In genomic region chr20:50112512-50113419, GRCh38 we compare ENCODE assay signal across 1 cellular context.
TF ChIP-seq lines count a peak whose summit lies in the region.

UBE2V1 (minus strand) TSS chr20:50113150; CDS start chr20:50113128, 22 bp downstream.

TF ChIP-seq in HEK293, 187 proteins besides CTCF, POLR2A, EP300 and RAD21 (continued from another document):
- TF ChIP-seq ZBTB8A (tag by site-specific recombination; IDR thresholded peaks at IDR 0.05): peak; percentile 52; the same call in 1 of the 2 replicates
- TF ChIP-seq KLF8 (tag by site-specific recombination; IDR thresholded peaks at IDR 0.05): 0 out of 2 replicates have a peak, but pooled peaks have one; percentile 9
- peak; percentile 87 for TF ChIP-seq ZBTB26 (tag by site-specific recombination; optimal IDR thresholded peaks at IDR 0.05)
- TF ChIP-seq EGR2 (tag by site-specific recombination; IDR thresholded peaks at IDR 0.05; ENCODE audit: low read depth): peak; percentile 59; the same call in 1 of the 2 replicates
- TF ChIP-seq ZBTB10 (tag by site-specific recombination; IDR thresholded peaks at IDR 0.05): 0 out of 2 replicates have a peak, but pooled peaks have one; percentile 53
- peak; percentile 53; the same call in 1 of the 2 replicates for TF ChIP-seq ZNF366 (tag by site-specific recombination; conservative IDR thresholded peaks at IDR 0.05)
- peak; percentile 59; the same call in 1 of the 2 replicates for TF ChIP-seq ZNF341 (tag by site-specific recombination; IDR thresholded peaks at IDR 0.05; ENCODE audit: low read depth)
- peak; percentile 14; the same call in 1 of the 2 replicates for TF ChIP-seq TCF7L2 (IDR thresholded peaks at IDR 0.05; ENCODE audit: borderline replicate concordance, low read depth, low read length)
- peak; percentile 89 for TF ChIP-seq GLIS2 (tag by site-specific recombination; IDR thresholded peaks at IDR 0.05)
- TF ChIP-seq YY1 (tag by site-specific recombination; IDR thresholded peaks at IDR 0.05): peak; percentile 63; the same call in 1 of the 2 replicates
- TF ChIP-seq ZNF776 (tag by site-specific recombination; IDR thresholded peaks at IDR 0.05; ENCODE audit: borderline replicate concordance): no peak
- TF ChIP-seq ZNF2 (tag by site-specific recombination; IDR thresholded peaks at IDR 0.05): peak; percentile 14; the same call in 1 of the 2 replicates
- TF ChIP-seq KLF10 (tag by site-specific recombination; IDR thresholded peaks at IDR 0.05): peak; percentile 26; the same call in 1 of the 2 replicates
- TF ChIP-seq ZBTB11 (tag by site-specific recombination; conservative IDR thresholded peaks at IDR 0.05; ENCODE audit: low read depth): peak; percentile 20; the same call in 1 of the 2 replicates
- TF ChIP-seq ZNF561 (tag by site-specific recombination; IDR thresholded peaks at IDR 0.05; ENCODE audit: borderline replicate concordance): peak; percentile 31; the same call in 1 of the 2 replicates
- no peak for TF ChIP-seq GLI4 (tag by site-specific recombination; IDR thresholded peaks at IDR 0.05)
- TF ChIP-seq IKZF3 (tag by site-specific recombination; IDR thresholded peaks at IDR 0.05): no peak
- TF ChIP-seq ZSCAN30 (tag by site-specific recombination; IDR thresholded peaks at IDR 0.05): peak; percentile 56; the same call in 1 of the 2 replicates
- TF ChIP-seq ZXDB (tag by site-specific recombination; IDR thresholded peaks at IDR 0.05): peak; percentile 32; the same call in 1 of the 2 replicates
- no peak for TF ChIP-seq ZNF449 (tag by site-specific recombination; IDR thresholded peaks at IDR 0.05)
- TF ChIP-seq ZBTB20 (tag by site-specific recombination; IDR thresholded peaks at IDR 0.05): peak; percentile 63
- TF ChIP-seq GLIS1 (tag by site-specific recombination; IDR thresholded peaks at IDR 0.05): peak; percentile 58; the same call in 1 of the 2 replicates
- TF ChIP-seq MYNN (tag by site-specific recombination; IDR thresholded peaks at IDR 0.05; ENCODE audit: borderline replicate concordance): no peak
- TF ChIP-seq ZNF530 (tag by site-specific recombination; IDR thresholded peaks at IDR 0.05; ENCODE audit: low read depth): no peak
- peak; percentile 30; the same call in 1 of the 2 replicates for TF ChIP-seq ZNF629 (tag by site-specific recombination; IDR thresholded peaks at IDR 0.05)
- TF ChIP-seq ZNF223 (tag by site-specific recombination; IDR thresholded peaks at IDR 0.05): no peak
- TF ChIP-seq ZNF335 (tag by site-specific recombination; conservative IDR thresholded peaks at IDR 0.05): peak; percentile 82
- peak; percentile 56; the same call in 1 of the 2 replicates for TF ChIP-seq YY2 (tag by site-specific recombination; IDR thresholded peaks at IDR 0.05)
- TF ChIP-seq ZIC2 (tag by site-specific recombination; IDR thresholded peaks at IDR 0.05): peak; percentile 42; the same call in 1 of the 2 replicates
- no peak for TF ChIP-seq ZNF555 (tag by site-specific recombination; conservative IDR thresholded peaks at IDR 0.05)
- peak; percentile 18; the same call in 1 of the 2 replicates for TF ChIP-seq ZNF692 (tag by site-specific recombination; IDR thresholded peaks at IDR 0.05)
- TF ChIP-seq ZNF426 (tag by site-specific recombination; IDR thresholded peaks at IDR 0.05): no peak
- peak; percentile 93 for TF ChIP-seq ZFHX2 (tag by site-specific recombination; conservative IDR thresholded peaks at IDR 0.05)
